ENCODE assay signal across 11 cellular contexts in the genomic region with DNA sequence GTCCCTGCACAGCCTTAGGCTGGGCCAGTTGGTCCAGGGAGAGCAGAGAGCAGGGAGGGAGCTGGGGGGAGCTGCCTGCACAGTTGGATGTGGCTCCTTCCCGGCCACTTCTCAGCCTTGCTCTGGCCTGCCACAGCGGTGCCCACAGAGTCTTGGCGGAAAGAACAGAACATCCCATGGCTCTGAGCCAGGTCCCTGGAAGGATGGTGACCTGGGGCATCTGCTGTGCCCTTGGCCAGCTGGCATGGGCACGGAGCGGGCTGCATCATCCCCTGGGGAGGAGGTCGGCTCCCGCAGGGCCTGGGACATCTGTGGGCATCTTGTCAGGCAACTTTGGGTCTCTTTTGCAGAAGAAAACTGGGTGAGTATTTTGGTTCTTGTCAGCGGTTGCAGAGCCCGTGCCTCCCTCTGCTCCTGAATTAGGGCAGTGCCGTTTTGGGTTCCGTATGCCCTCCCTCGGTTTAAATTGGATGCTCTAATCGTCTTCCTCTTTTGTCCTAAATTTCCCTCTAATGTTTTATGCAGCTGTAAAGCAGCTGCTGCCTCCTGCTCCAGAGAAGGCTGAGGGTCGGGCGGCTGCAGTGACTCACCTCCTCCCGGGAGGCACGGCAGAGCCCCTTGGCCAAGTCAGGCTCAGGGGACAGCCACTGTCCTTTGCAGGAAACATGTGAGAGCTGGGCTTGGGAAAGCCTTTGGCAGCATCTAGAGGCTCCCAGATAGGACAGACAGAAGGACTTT. TPM values are rescaled to one million over a fixed set of nuclear protein-coding genes. Genes with fewer than 3 reads are reported as not detected.
A peak's percentile ranks its signal among the peaks of the same experiment; 100 is the strongest.
DNase-seq lines count a peak whose midpoint lies in the region; ATAC-seq and TF ChIP-seq lines count a peak whose summit lies in the region.
"Had no signal": no experiment of that assay in that cellular context is flagged by ENCODE, and none has a peak within 500 bp of the region (broad histone marks: within the 10 kb centered on the region; RNA-seq: fewer than 3 reads in every experiment).

No MANE protein-coding gene starts in this region.

- no peaks in the 10 kb centered on the region for H3K36me3 Mint-ChIP-seq in CD4-positive, CD25-positive, alpha-beta regulatory T cell
- no peaks in the 10 kb centered on the region for H3K36me3 Mint-ChIP-seq in naive thymus-derived CD8-positive, alpha-beta T cell
- H3K36me3 Mint-ChIP-seq: memory B cell had no signal

- no peaks in the 10 kb centered on the region for H3K27me3 Mint-ChIP-seq in CD4-positive, CD25-positive, alpha-beta regulatory T cell
- H3K27me3 Mint-ChIP-seq in naive thymus-derived CD8-positive, alpha-beta T cell: no peaks in the 10 kb centered on the region

- TF ChIP-seq CTCF in cardiac fibroblast (IDR thresholded peaks at IDR 0.05; ENCODE audit: low read depth, low read length) (no peak), GM20000 (IDR thresholded peaks at IDR 0.05; ENCODE audit: extremely low read depth, missing control alignments) (no peak)

- ATAC-seq in CD4-positive, CD25-positive, alpha-beta regulatory T cell (ENCODE audit: low read depth in 2 of 2): no peak
- no peak for ATAC-seq in naive thymus-derived CD8-positive, alpha-beta T cell
- ATAC-seq in HG03108 (IDR thresholded peaks at IDR 0.05; ENCODE audit: unreplicated experiment): no peak
- no peak for ATAC-seq in GM21367 (IDR thresholded peaks at IDR 0.05; ENCODE audit: unreplicated experiment)

- H3K36me3 ChIP-seq in CD4-positive, CD25-positive, alpha-beta regulatory T cell (ENCODE audit: control insufficient read depth, insufficient read depth, low read length): no peaks in the 10 kb centered on the region
- no peaks in the 10 kb centered on the region for H3K36me3 ChIP-seq in MG63
- H3K36me3 ChIP-seq: upper lobe of left lung had no signal

- H3K27ac ChIP-seq in CD4-positive, CD25-positive, alpha-beta regulatory T cell (ENCODE audit: insufficient read depth, low read length, poor library complexity, severe bottlenecking): peak overlapping the region; percentile 83

- H3K4me3 ChIP-seq in CD4-positive, CD25-positive, alpha-beta regulatory T cell (ENCODE audit: low read depth, low read length): no peak overlapping the region
- H3K4me3 ChIP-seq in MG63 (no peak overlapping the region), cardiac fibroblast (replicated peaks in 1 of 2; ENCODE audit: low read depth in 2 of 2, low read length in 2 of 2) (no peak overlapping the region)
- H3K4me3 ChIP-seq: upper lobe of left lung had no signal

- no peak for DNase-seq in CD4-positive, CD25-positive, alpha-beta regulatory T cell
- DNase-seq in MG63: peak; percentile 47
- DNase-seq in cardiac fibroblast (ENCODE audit: low read depth in 2 of 2): peak; percentile 32 to 39
- no peak for DNase-seq in naive thymus-derived CD8-positive, alpha-beta T cell
- no peak for DNase-seq in GM20000 (ENCODE audit: low spot score)
- no peak for DNase-seq in NCI-H146 treated with DMSO at 0.1 percent for 48 hours (lab: John Stamatoyannopoulos, UW; ENCODE audit: unreplicated experiment)
- DNase-seq: NCI-H187 treated with DMSO at 0.1 percent for 48 hours had no signal

- peak overlapping the region; percentile 75 to 96 (median 94) for H3K27ac Mint-ChIP-seq in CD4-positive, CD25-positive, alpha-beta regulatory T cell
- H3K27ac Mint-ChIP-seq in naive thymus-derived CD8-positive, alpha-beta T cell: peak overlapping the region in 9 of 10 donors; percentile 63 to 94 (median 85)
- H3K27ac Mint-ChIP-seq: memory B cell had no signal

- H3K9me3 ChIP-seq in CD4-positive, CD25-positive, alpha-beta regulatory T cell (ENCODE audit: control insufficient read depth in 2 of 2, low read length in 2 of 2): no peaks in the 10 kb centered on the region
- H3K9me3 ChIP-seq in MG63: no peaks in the 10 kb centered on the region
- H3K9me3 ChIP-seq: upper lobe of left lung had no signal

- peaks cover 47% of the 10 kb centered on the region for H3K4me1 ChIP-seq in CD4-positive, CD25-positive, alpha-beta regulatory T cell (ENCODE audit: control insufficient read depth, insufficient read depth, low read length, poor library complexity, severe bottlenecking)

- peak overlapping the region; percentile 15 to 43 (median 41) for H3K4me3 Mint-ChIP-seq in CD4-positive, CD25-positive, alpha-beta regulatory T cell
- peak overlapping the region in 7 of 10 donors; percentile 8 to 87 (median 41) for H3K4me3 Mint-ChIP-seq in naive thymus-derived CD8-positive, alpha-beta T cell
- H3K4me3 Mint-ChIP-seq: memory B cell had no signal

- POLR2A ChIA-PET in naive thymus-derived CD8-positive, alpha-beta T cell (lab: Charles Lee): interaction anchor here (5.3 to 6.8 kb wide), 2 partner anchors 9 to 15 kb away, joined by 78 to 92 read pairs; a partner anchor contains a TSS

- no peaks in the 10 kb centered on the region for H3K9me3 Mint-ChIP-seq in CD4-positive, CD25-positive, alpha-beta regulatory T cell
- H3K9me3 Mint-ChIP-seq in naive thymus-derived CD8-positive, alpha-beta T cell: no peaks in the 10 kb centered on the region
- H3K9me3 Mint-ChIP-seq: memory B cell had no signal

- peaks cover 0 to 46% (median 12%) of the 10 kb centered on the region in 4 donors for H3K4me1 Mint-ChIP-seq in CD4-positive, CD25-positive, alpha-beta regulatory T cell
- H3K4me1 Mint-ChIP-seq in naive thymus-derived CD8-positive, alpha-beta T cell: peaks cover 19 to 56% (median 46%) of the 10 kb centered on the region in 4 donors

- H3K27me3 ChIP-seq in CD4-positive, CD25-positive, alpha-beta regulatory T cell (ENCODE audit: control insufficient read depth, insufficient read depth, low read length): no peaks in the 10 kb centered on the region
- H3K27me3 ChIP-seq in MG63: no peaks in the 10 kb centered on the region
- H3K27me3 ChIP-seq: upper lobe of left lung had no signal

RNA-seq across cellular contexts. Expression of a gene that starts 10.5 kb away (rescaled TPM):
- 4.8 TPM for total RNA-seq in CD4-positive, CD25-positive, alpha-beta regulatory T cell
- 1 to 10 TPM in 2 of 4 donors, under 1 TPM in 2; 0.76 to 1.9 (median 0.92) TPM for polyA plus RNA-seq in CD4-positive, CD25-positive, alpha-beta regulatory T cell
- 13.4 and 22.4 TPM in 2 replicates for total RNA-seq in MG63 (2014; rRNA removed; shearing (Covaris generic); ENCODE audit: low replicate concordance)
- total RNA-seq in naive thymus-derived CD8-positive, alpha-beta T cell: 10 to 100 TPM in 1 of 2 experiments, 1 to 10 TPM in 1; 9.5 to 10.4 TPM
- 1 to 10 TPM; 1.0 to 1.3 (median 1.3) TPM for polyA plus RNA-seq in naive thymus-derived CD8-positive, alpha-beta T cell

RNA-seq across cellular contexts. Expression of a gene that starts 13.1 kb away (rescaled TPM):
- total RNA-seq in CD4-positive, CD25-positive, alpha-beta regulatory T cell: 21.5 TPM
- 10 to 100 TPM; 44.7 to 55.6 (median 45.7) TPM for polyA plus RNA-seq in CD4-positive, CD25-positive, alpha-beta regulatory T cell
- total RNA-seq in MG63 (2014; rRNA removed; shearing (Covaris generic); ENCODE audit: low replicate concordance): 62.5 and 78.4 TPM in 2 replicates
- total RNA-seq in naive thymus-derived CD8-positive, alpha-beta T cell: 10 to 100 TPM; 38.1 to 38.2 TPM
- polyA plus RNA-seq in naive thymus-derived CD8-positive, alpha-beta T cell: 10 to 100 TPM; 39.1 to 51.7 (median 40.3) TPM

Comparison
In these comparisons a context has a peak if more than half of its experiments do, and no peak if none do; other contexts are left out.
1. DNase-seq: peak in MG63 (single experiment) and cardiac fibroblast (2 of 2); none in CD4-positive, CD25-positive, alpha-beta regulatory T cell (0 of 3), naive thymus-derived CD8-positive, alpha-beta T cell (0 of 10), GM20000 (single experiment) and NCI-H146 treated with DMSO at 0.1 percent for 48 hours (single experiment).